In the genomic region with DNA sequence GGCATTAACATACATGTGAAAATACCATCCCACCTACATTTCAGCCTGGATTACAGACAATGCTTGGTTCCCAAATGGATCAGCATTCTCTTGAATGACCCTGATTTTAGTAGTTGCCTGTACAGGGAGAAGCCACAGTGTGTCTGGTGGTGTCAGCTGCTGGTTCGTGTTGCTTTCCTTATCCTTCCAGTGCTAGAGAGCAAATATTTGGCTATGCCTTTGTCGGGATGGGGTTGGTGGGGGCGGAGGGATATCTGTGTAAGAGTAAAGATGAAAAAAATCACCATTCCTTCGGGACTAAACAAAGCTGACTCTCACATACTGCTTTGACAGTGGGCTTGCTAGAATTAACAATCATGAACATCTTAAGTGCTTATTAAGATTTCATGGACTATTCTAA, we compare ENCODE assay signal across 15 cellular contexts.
DNase-seq lines count a peak whose midpoint lies in the region; TF ChIP-seq lines count a peak whose summit lies in the region.
"Had no signal": no experiment of that assay in that cellular context is flagged by ENCODE, and none has a peak within 500 bp of the region (broad histone marks: within the 10 kb centered on the region; RNA-seq: fewer than 3 reads in every experiment).

No MANE protein-coding gene starts in this region.

- peak overlapping the region; percentile 29 for H3K27ac ChIP-seq in hepatocyte
- H3K27ac ChIP-seq: 22Rv1; A549; BLaER1 treated with 17β-estradiol and CSF1 and Interleukin-3, amounts not matched to agents 10 nM and 100 nM; C4-2B had no signal

- no peaks in the 10 kb centered on the region for H3K9me2 ChIP-seq in hepatocyte (replicated peaks; ENCODE audit: insufficient read depth)

- no peaks in the 10 kb centered on the region for H4K20me1 ChIP-seq in hepatocyte (ENCODE audit: insufficient read depth, poor library complexity, severe bottlenecking)
- H4K20me1 ChIP-seq: BLaER1 treated with 17β-estradiol and CSF1 and Interleukin-3, amounts not matched to agents 10 nM and 100 nM had no signal

- DNase-seq in DMS53 (lab: John Stamatoyannopoulos, UW) (peak; percentile 16), DMS53 treated with DMSO at 0.1 percent for 48 hours (lab: John Stamatoyannopoulos, UW; ENCODE audit: unreplicated experiment) (no peak), Caco-2 (peak; percentile 54 to 57), hepatocyte (ENCODE audit: low spot score) (no peak), DMS 273 (lab: John Stamatoyannopoulos, UW; ENCODE audit: unreplicated experiment) (no peak)
- DNase-seq: AML-193; CD4-positive, alpha-beta T cell; CD8-positive, alpha-beta T cell; DMS79 treated with DMSO at 0.1 percent for 48 hours; GF-D8 had no signal

- H3K27me3 ChIP-seq in Caco-2 (replicated peaks; ENCODE audit: control insufficient read depth, insufficient read depth, low read length) (no peaks in the 10 kb centered on the region), hepatocyte (no peaks in the 10 kb centered on the region)
- H3K27me3 ChIP-seq: BLaER1 treated with 17β-estradiol and CSF1 and Interleukin-3, amounts not matched to agents 10 nM and 100 nM had no signal

- no peaks in the 10 kb centered on the region for H3K27me3 Mint-ChIP-seq in Caco-2 (ENCODE audit: insufficient read depth, unreplicated experiment)
- H3K27me3 Mint-ChIP-seq: B cell; CD4-positive, alpha-beta T cell had no signal

- H3K9me3 Mint-ChIP-seq in Caco-2 (ENCODE audit: unreplicated experiment), result peaks cover 28% of the 10 kb centered on the region
- H3K9me3 Mint-ChIP-seq: CD4-positive, alpha-beta T cell; CD8-positive, alpha-beta T cell had no signal

- intact Hi-C loops in Caco-2 (cut with micrococcal nuclease; ENCODE audit: unreplicated experiment), result no loop called here

- POLR2A ChIA-PET in Caco-2 (lab: Charles Lee), result no interaction called here

- H3K4me1 ChIP-seq in Caco-2, result peaks cover 18% of the 10 kb centered on the region
- no peaks in the 10 kb centered on the region for H3K4me1 ChIP-seq in hepatocyte (ENCODE audit: insufficient read depth)
- H3K4me1 ChIP-seq: A549; BLaER1 treated with 17β-estradiol and CSF1 and Interleukin-3, amounts not matched to agents 10 nM and 100 nM had no signal

- TF ChIP-seq CTCF in Caco-2 (IDR thresholded peaks at IDR 0.05; ENCODE audit: insufficient read depth in 1 of 2, low read depth in 1 of 2, low read length in 1 of 2, severe bottlenecking in 1 of 2, unreplicated experiment in 1 of 2) (no peak), hepatocyte (IDR thresholded peaks at IDR 0.05; ENCODE audit: poor library complexity) (no peak)

- peaks cover 4% of the 10 kb centered on the region for H3K36me3 Mint-ChIP-seq in Caco-2 (ENCODE audit: insufficient read depth, unreplicated experiment)
- H3K36me3 Mint-ChIP-seq: CD8-positive, alpha-beta T cell had no signal

- H3K4me3 Mint-ChIP-seq in Caco-2 (ENCODE audit: unreplicated experiment), result no peak overlapping the region
- H3K4me3 Mint-ChIP-seq: B cell; CD4-positive, alpha-beta T cell; CD8-positive, alpha-beta T cell had no signal

- CTCF ChIA-PET in Caco-2 (lab: Charles Lee), result interaction anchor here (1.9 kb wide), 1 partner anchor 91 kb away, joined by 8 read pairs; no protein-coding TSS in a partner anchor

- peak overlapping the region; percentile 25 for H3K27ac Mint-ChIP-seq in Caco-2 (ENCODE audit: unreplicated experiment)
- H3K27ac Mint-ChIP-seq: B cell; CD4-positive, alpha-beta T cell; CD8-positive, alpha-beta T cell had no signal

- no TSS peak for BruUV-seq in Caco-2 (replicated peaks; lab: Mats Ljungman, UMichigan)

- no peak overlapping the region for H2AFZ ChIP-seq in hepatocyte

- H3K9me3 ChIP-seq in Caco-2 (0 out of 2 replicates have a peak, but pooled peaks cover 5% of the 10 kb centered on the region), hepatocyte (ENCODE audit: low read depth) (no peaks in the 10 kb centered on the region)
- H3K9me3 ChIP-seq: A549 had no signal

- no peaks in the 10 kb centered on the region for H3K36me3 ChIP-seq in Caco-2 (ENCODE audit: control insufficient read depth, insufficient read depth, low read length)
- H3K36me3 ChIP-seq in hepatocyte (replicated peaks; ENCODE audit: insufficient read depth, low read depth), result no peaks in the 10 kb centered on the region
- H3K36me3 ChIP-seq: BLaER1 treated with 17β-estradiol and CSF1 and Interleukin-3, amounts not matched to agents 10 nM and 100 nM had no signal

- peaks cover 41% of the 10 kb centered on the region for H3K4me1 Mint-ChIP-seq in Caco-2 (ENCODE audit: low read depth, unreplicated experiment)
- H3K4me1 Mint-ChIP-seq: B cell had no signal

- no peaks in the 10 kb centered on the region for H3K79me2 ChIP-seq in hepatocyte

- WGBS in hepatocyte (ENCODE audit: low lambda C conversion rate, missing lambda C conversion rate), result 44% methylated on average over 4 of the region's 4 CpGs

- H3K4me3 ChIP-seq in Caco-2 (ENCODE audit: low read depth, low read length) (no peak overlapping the region), hepatocyte (no peak overlapping the region)
- H3K4me3 ChIP-seq: A549; BLaER1 treated with 17β-estradiol and CSF1 and Interleukin-3, amounts not matched to agents 10 nM and 100 nM had no signal

- H3K4me2 ChIP-seq in hepatocyte, result peak overlapping the region; percentile 32
- H3K4me2 ChIP-seq: A549; BLaER1 treated with 17β-estradiol and CSF1 and Interleukin-3, amounts not matched to agents 10 nM and 100 nM had no signal

Comparison
In these comparisons a context has a peak if more than half of its experiments do, and no peak if none do; other contexts are left out.
1. DNase-seq: peak in DMS53 (single experiment) and Caco-2 (2 of 2); none in DMS53 treated with DMSO at 0.1 percent for 48 hours (single experiment), hepatocyte (single experiment) and DMS 273 (single experiment).